In the genomic region with DNA sequence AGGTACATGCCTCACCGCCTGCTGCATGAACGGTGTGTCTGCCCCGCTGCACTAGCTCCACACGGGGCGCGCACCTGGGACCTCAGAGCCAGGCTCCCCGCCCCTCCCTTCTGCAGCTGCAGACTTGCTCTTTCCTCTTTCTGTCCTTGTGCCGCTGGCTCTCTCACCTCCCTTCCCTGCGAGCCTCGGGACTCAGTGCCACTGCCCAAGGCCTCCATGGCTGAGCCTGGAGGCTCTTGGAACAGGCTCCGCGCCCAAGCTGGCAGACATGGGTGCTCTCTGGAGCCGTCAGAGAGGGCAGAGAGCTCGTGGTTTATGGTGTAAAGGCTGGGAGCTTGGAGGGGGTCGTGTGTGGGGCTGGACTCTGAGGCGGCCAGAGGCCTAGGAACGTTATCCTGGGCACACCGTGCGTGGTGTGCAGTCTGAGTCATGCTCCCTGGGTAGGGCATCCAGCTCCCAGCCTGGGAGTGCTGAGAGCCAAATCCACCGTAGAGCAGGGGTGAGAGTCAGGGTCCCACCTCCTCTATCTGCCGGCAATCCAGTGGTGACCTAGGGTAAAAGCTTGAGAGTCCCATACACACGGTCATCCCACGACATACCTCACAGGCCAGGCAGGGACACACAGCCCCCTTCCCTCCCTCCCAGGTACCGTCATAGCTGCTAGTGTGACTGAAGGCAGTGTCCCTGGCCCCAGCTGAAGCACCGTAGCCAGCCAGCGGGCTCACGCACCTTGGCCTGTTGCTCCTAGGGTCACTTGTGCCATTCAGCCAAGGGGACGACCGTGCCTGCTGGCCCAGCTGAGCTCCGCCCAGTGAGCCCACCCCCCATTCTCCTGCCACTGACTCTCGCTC, we compare ENCODE assay signal across 1 cellular context.
TF ChIP-seq lines count a peak whose summit lies in the region.

No MANE protein-coding gene starts in this region.

TF ChIP-seq in HepG2, 621 proteins besides CTCF, POLR2A, EP300 and RAD21:
- no peak for TF ChIP-seq SMARCC2 (IDR thresholded peaks at IDR 0.05)
- no peak for TF ChIP-seq ATRX (CRISPR knock-in tag; IDR thresholded peaks at IDR 0.05; ENCODE audit: borderline replicate concordance)
- TF ChIP-seq, protein P1, sequence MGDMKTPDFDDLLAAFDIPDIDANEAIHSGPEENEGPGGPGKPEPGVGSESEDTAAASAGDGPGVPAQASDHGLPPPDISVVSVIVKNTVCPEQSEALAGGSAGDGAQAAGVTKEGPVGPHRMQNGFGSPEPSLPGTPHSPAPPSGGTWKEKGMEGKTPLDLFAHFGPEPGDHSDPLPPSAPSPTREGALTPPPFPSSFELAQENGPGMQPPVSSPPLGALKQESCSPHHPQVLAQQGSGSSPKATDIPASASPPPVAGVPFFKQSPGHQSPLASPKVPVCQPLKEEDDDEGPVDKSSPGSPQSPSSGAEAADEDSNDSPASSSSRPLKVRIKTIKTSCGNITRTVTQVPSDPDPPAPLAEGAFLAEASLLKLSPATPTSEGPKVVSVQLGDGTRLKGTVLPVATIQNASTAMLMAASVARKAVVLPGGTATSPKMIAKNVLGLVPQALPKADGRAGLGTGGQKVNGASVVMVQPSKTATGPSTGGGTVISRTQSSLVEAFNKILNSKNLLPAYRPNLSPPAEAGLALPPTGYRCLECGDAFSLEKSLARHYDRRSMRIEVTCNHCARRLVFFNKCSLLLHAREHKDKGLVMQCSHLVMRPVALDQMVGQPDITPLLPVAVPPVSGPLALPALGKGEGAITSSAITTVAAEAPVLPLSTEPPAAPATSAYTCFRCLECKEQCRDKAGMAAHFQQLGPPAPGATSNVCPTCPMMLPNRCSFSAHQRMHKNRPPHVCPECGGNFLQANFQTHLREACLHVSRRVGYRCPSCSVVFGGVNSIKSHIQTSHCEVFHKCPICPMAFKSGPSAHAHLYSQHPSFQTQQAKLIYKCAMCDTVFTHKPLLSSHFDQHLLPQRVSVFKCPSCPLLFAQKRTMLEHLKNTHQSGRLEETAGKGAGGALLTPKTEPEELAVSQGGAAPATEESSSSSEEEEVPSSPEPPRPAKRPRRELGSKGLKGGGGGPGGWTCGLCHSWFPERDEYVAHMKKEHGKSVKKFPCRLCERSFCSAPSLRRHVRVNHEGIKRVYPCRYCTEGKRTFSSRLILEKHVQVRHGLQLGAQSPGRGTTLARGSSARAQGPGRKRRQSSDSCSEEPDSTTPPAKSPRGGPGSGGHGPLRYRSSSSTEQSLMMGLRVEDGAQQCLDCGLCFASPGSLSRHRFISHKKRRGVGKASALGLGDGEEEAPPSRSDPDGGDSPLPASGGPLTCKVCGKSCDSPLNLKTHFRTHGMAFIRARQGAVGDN (CRISPR knock-in tag; IDR thresholded peaks at IDR 0.05), result peak; percentile 30; the same call in 1 of the 2 replicates
- no peak for TF ChIP-seq MAZ (IDR thresholded peaks at IDR 0.05; ENCODE audit: borderline replicate concordance, low read depth, low read length)
- no peak for TF ChIP-seq MAZ (CRISPR knock-in tag; IDR thresholded peaks at IDR 0.05; ENCODE audit: low read depth)
- TF ChIP-seq ZFP91 (CRISPR knock-in tag; IDR thresholded peaks at IDR 0.05; ENCODE audit: borderline replicate concordance), result 0 out of 2 replicates have a peak, but pooled peaks have one; percentile 17
- TF ChIP-seq MTF1 (CRISPR knock-in tag; IDR thresholded peaks at IDR 0.05), result no peak
- TF ChIP-seq ZNF496 (CRISPR knock-in tag; IDR thresholded peaks at IDR 0.05; ENCODE audit: insufficient replicate concordance), result no peak
- TF ChIP-seq LRRFIP1 (CRISPR knock-in tag; conservative IDR thresholded peaks at IDR 0.05), result no peak
- TF ChIP-seq ZNF121 (CRISPR knock-in tag; IDR thresholded peaks at IDR 0.05), result 0 out of 2 replicates have a peak, but pooled peaks have one; percentile 18
- no peak for TF ChIP-seq GRHL1 (CRISPR knock-in tag; conservative IDR thresholded peaks at IDR 0.05)
- TF ChIP-seq CENPX (CRISPR knock-in tag; IDR thresholded peaks at IDR 0.05), result no peak
